Comparison of ENCODE assay signal across 23 cellular contexts in the genomic region with DNA sequence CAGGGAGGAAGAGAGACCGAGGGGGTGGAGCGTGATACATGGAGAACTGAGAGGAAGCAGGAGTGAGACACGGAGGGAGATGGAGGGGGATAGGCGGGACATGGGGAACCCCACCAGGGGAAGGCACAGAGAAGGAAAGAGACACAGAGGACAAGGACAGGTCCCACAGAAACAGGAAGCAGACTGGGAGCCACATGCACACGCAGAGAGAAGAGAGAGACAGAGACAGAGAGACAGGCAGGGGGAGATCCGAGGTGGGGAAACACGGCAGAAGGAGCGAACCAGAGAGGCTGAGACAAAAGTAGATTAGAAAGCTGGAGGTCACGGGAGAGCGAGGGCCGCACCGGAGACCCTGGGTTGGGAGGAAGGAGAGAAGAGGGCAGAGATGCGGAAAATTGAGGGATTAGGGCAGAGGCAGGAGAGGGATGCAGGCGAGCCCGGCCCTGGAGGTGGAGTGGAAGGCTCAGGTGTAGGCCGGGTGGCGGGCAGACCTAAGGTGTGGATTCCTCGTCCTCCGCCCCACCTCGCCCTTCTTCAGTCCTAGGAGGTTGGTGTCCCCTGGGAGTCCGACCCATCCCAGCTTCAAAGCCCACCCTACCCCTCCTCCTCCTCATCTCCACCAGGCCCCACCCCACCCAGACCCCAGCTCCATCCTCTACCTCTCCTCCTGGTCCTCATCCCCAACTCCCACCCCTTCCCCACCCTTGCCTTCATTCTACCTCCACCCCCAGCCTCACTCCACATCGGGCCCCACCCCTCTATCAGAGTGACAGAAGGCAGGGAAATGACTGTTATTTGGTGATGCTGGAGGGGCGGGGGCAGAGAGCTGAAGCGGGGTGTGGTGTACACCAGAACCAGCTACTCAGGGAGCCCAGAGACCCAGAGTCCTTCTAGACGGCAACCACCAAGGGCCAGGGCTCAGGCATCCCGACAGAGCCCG. TPM values are rescaled to one million over a fixed set of nuclear protein-coding genes. Genes with fewer than 3 reads are reported as not detected.
DNase-seq lines count a peak whose midpoint lies in the region; ATAC-seq and TF ChIP-seq lines count a peak whose summit lies in the region.
"Had no signal": no experiment of that assay in that cellular context is flagged by ENCODE, and none has a peak within 500 bp of the region (broad histone marks: within the 10 kb centered on the region; RNA-seq: fewer than 3 reads in every experiment).

No MANE protein-coding gene starts in this region.

- intact Hi-C loops in IMR-90 (cut with micrococcal nuclease) = no loop called here

- H2AFZ ChIP-seq in IMR-90 (replicated peaks; ENCODE audit: low read length, poor library complexity) (no peak overlapping the region), hepatocyte (no peak overlapping the region)

- peak overlapping the region; percentile 47 for H3K27ac Mint-ChIP-seq in activated naive CD8-positive, alpha-beta T cell
- H3K27ac Mint-ChIP-seq: effector memory CD8-positive, alpha-beta T cell had no signal

- H3K36me3 ChIP-seq in IMR-90 (ENCODE audit: control insufficient read depth, insufficient read depth, low read length) (no peaks in the 10 kb centered on the region), iPS-15b (ENCODE audit: control insufficient read depth, insufficient read depth, low read length) (no peaks in the 10 kb centered on the region), hepatocyte (replicated peaks; ENCODE audit: insufficient read depth, low read depth) (no peaks in the 10 kb centered on the region), suprapubic skin (no peaks in the 10 kb centered on the region)
- H3K36me3 ChIP-seq: brain microvascular endothelial cell, upper lobe of left lung had no signal

- no peak overlapping the region for H3K56ac ChIP-seq in IMR-90 (ENCODE audit: extremely low read depth, insufficient read depth, low read length)

- peak overlapping the region; percentile 51 for H3K4me3 Mint-ChIP-seq in activated naive CD8-positive, alpha-beta T cell
- H3K4me3 Mint-ChIP-seq: effector memory CD8-positive, alpha-beta T cell had no signal

- H3K9me2 ChIP-seq in hepatocyte (replicated peaks; ENCODE audit: insufficient read depth) = no peaks in the 10 kb centered on the region

- no peak for TF ChIP-seq RAD21 in IMR-90 (IDR thresholded peaks at IDR 0.05; ENCODE audit: low read length)

- peaks cover 1% of the 10 kb centered on the region for H3K27me3 Mint-ChIP-seq in activated naive CD8-positive, alpha-beta T cell

- POLR2A ChIA-PET in IMR-90 (lab: Charles Lee; ENCODE audit: unreplicated experiment) = no interaction called here

- dilution Hi-C loops in IMR-90 (cut with HindIII; ENCODE audit: low sequenced_read_pairs, unreplicated experiment) = no loop called here

- H3K9ac ChIP-seq in IMR-90 (ENCODE audit: low read depth, low read length) (no peak overlapping the region), iPS-15b (ENCODE audit: low read depth, low read length) (no peak overlapping the region)

- H3K14ac ChIP-seq in IMR-90 (replicated peaks; ENCODE audit: low read depth, low read length) = no peak overlapping the region

- no peaks in the 10 kb centered on the region for H3K9me3 Mint-ChIP-seq in activated naive CD8-positive, alpha-beta T cell (ENCODE audit: low read depth)
- H3K9me3 Mint-ChIP-seq: effector memory CD8-positive, alpha-beta T cell had no signal

- no peak overlapping the region for H3K18ac ChIP-seq in IMR-90 (ENCODE audit: low read depth, low read length)

- no peak for TF ChIP-seq EP300 in suprapubic skin (IDR thresholded peaks at IDR 0.05)

- H3K79me2 ChIP-seq in hepatocyte = no peaks in the 10 kb centered on the region

- H3K4me1 ChIP-seq in IMR-90 (ENCODE audit: control insufficient read depth, insufficient read depth, low read length) (no peaks in the 10 kb centered on the region), iPS-15b (ENCODE audit: control insufficient read depth, insufficient read depth, low read length) (no peaks in the 10 kb centered on the region), hepatocyte (ENCODE audit: insufficient read depth) (no peaks in the 10 kb centered on the region), suprapubic skin (no peaks in the 10 kb centered on the region)

- no peak for TF ChIP-seq CTCF in IMR-90 (conservative IDR thresholded peaks at IDR 0.05; ENCODE audit: low read depth, low read length)
- TF ChIP-seq CTCF in GM13976 (IDR thresholded peaks at IDR 0.05; ENCODE audit: borderline replicate concordance, control extremely low read depth, extremely low read depth, insufficient read depth, missing control alignments) = no peak
- no peak for TF ChIP-seq CTCF in hepatocyte (IDR thresholded peaks at IDR 0.05; ENCODE audit: poor library complexity)
- TF ChIP-seq CTCF in suprapubic skin (IDR thresholded peaks at IDR 0.05) = no peak

- in situ Hi-C loops in IMR-90 (cut with MboI; ENCODE audit: low sequenced_read_pairs) (no loop called here), GM13976 (cut with MboI; ENCODE audit: low sequenced_read_pairs, unreplicated experiment) (no loop called here)

- BruUV-seq in IMR-90 (replicated peaks; lab: Mats Ljungman, UMichigan) = no TSS peak

- H2BK120ac ChIP-seq in IMR-90 (ENCODE audit: low read depth, low read length) = no peak overlapping the region

- no peak overlapping the region for H3K27ac ChIP-seq in IMR-90 (ENCODE audit: insufficient read depth, low read length)
- H3K27ac ChIP-seq in hepatocyte = no peak overlapping the region
- H3K27ac ChIP-seq in suprapubic skin = no peak overlapping the region
- H3K27ac ChIP-seq: 22Rv1, brain microvascular endothelial cell, upper lobe of left lung had no signal

- TF ChIP-seq POLR2A in IMR-90 (IDR thresholded peaks at IDR 0.05; ENCODE audit: low read depth, low read length) = no peak
- TF ChIP-seq POLR2A in suprapubic skin (IDR thresholded peaks at IDR 0.05) = no peak

- H3K27me3 ChIP-seq in IMR-90 (ENCODE audit: control insufficient read depth, insufficient read depth, low read length) (peaks cover 86% of the 10 kb centered on the region), iPS-15b (ENCODE audit: control insufficient read depth, insufficient read depth, low read length) (peaks cover 95% of the 10 kb centered on the region), hepatocyte (peaks cover 74% of the 10 kb centered on the region), suprapubic skin (peaks cover 93% of the 10 kb centered on the region)

- H3K4me1 Mint-ChIP-seq in activated naive CD8-positive, alpha-beta T cell (ENCODE audit: low read depth) = peaks cover 18% of the 10 kb centered on the region

- WGBS in IMR-90 (ENCODE audit: extremely low coverage in 2 of 2, insufficient read length in 1 of 2), 2 experiments = 6% methylated on average over 6 of the region's 27 CpGs; no CpG with 5 or more reads in 1 of the 2 experiments
- WGBS in hepatocyte (ENCODE audit: low lambda C conversion rate, missing lambda C conversion rate) = 42% methylated on average over 19 of the region's 27 CpGs
- 12% methylated on average over 27 of the region's 27 CpGs for WGBS in suprapubic skin

- H3K9me3 ChIP-seq in IMR-90 (ENCODE audit: control insufficient read depth, insufficient read depth, low read length) (peaks cover 3% of the 10 kb centered on the region; the same call in 1 of the 2 replicates), iPS-15b (ENCODE audit: control insufficient read depth, insufficient read depth, low read length) (no peaks in the 10 kb centered on the region), hepatocyte (ENCODE audit: low read depth) (no peaks in the 10 kb centered on the region), suprapubic skin (no peaks in the 10 kb centered on the region)
- H3K9me3 ChIP-seq: upper lobe of left lung had no signal

- no peaks in the 10 kb centered on the region for H3K79me1 ChIP-seq in IMR-90 (ENCODE audit: low read depth in 1 of 2, low read length in 2 of 2)

- H2AK5ac ChIP-seq in IMR-90 (ENCODE audit: low read depth, low read length) = no peak overlapping the region

- no peak overlapping the region for H2BK20ac ChIP-seq in IMR-90 (ENCODE audit: low read depth, low read length)

- no peak overlapping the region for H3K4ac ChIP-seq in IMR-90 (ENCODE audit: low read depth, low read length)

- H3K23ac ChIP-seq in IMR-90 (ENCODE audit: low read depth, low read length) = no peak overlapping the region

- H3K4me3 ChIP-seq in IMR-90 (ENCODE audit: insufficient read depth, low read depth, low read length) (no peak overlapping the region), iPS-15b (ENCODE audit: low read depth, low read length) (peak overlapping the region; percentile 28), hepatocyte (no peak overlapping the region), suprapubic skin (no peak overlapping the region)
- H3K4me3 ChIP-seq: upper lobe of left lung had no signal

- peaks cover 3% of the 10 kb centered on the region for H3K36me3 Mint-ChIP-seq in activated naive CD8-positive, alpha-beta T cell

- CTCF ChIA-PET in IMR-90 (lab: Yijun Ruan, JAX) = no interaction called here

- peaks cover 20% of the 10 kb centered on the region for H3K9me1 ChIP-seq in IMR-90 (ENCODE audit: insufficient read depth, low read length)

- no peak overlapping the region for H4K91ac ChIP-seq in IMR-90 (ENCODE audit: insufficient read depth, low read depth, low read length)

- no peak overlapping the region for H2BK5ac ChIP-seq in IMR-90 (ENCODE audit: low read depth, low read length, poor library complexity, severe bottlenecking)

- no peak overlapping the region for H4K5ac ChIP-seq in IMR-90 (ENCODE audit: low read depth, low read length)

- H2AK9ac ChIP-seq in IMR-90 (replicated peaks; ENCODE audit: low read depth, low read length, poor library complexity) = peak overlapping the region; percentile 42

- peaks cover 27% of the 10 kb centered on the region for H4K20me1 ChIP-seq in IMR-90 (ENCODE audit: insufficient read depth, low read length)
- no peaks in the 10 kb centered on the region for H4K20me1 ChIP-seq in hepatocyte (ENCODE audit: insufficient read depth, poor library complexity, severe bottlenecking)

- 0 out of 2 replicates have a peak, but pooled peaks have one; percentile 10 for ATAC-seq in IMR-90 (ENCODE audit: low read depth)
- ATAC-seq: effector memory CD8-positive, alpha-beta T cell had no signal

- DNase-seq in DMS 273 (lab: John Stamatoyannopoulos, UW; ENCODE audit: unreplicated experiment) (peak; percentile 28), DMS 273 treated with DMSO at 0.1 percent for 48 hours (lab: John Stamatoyannopoulos, UW) (no peak), IMR-90 (no peak), GM13976 (ENCODE audit: low spot score) (no peak), hepatocyte (ENCODE audit: low spot score) (no peak), suprapubic skin (ENCODE audit: low spot score in 2 of 2) (no peak)
- DNase-seq: AML-193; brain microvascular endothelial cell; effector memory CD8-positive, alpha-beta T cell; HCEC 1CT; KBM-7; NCI-H187 treated with DMSO at 0.1 percent for 48 hours; OCI-M1; Right ventricle myocardium superior; stimulated activated CD4-positive, alpha-beta T cell treated with anti-CD3 and anti-CD28 coated beads, Interleukin-12 subunit alpha, Interleukin-12 subunit beta, amount 100 ng/mL, for 4 hours; stimulated activated CD4-positive, alpha-beta T cell treated with anti-CD3 and anti-CD28 coated beads, Interleukin-4, amount 100 ng/mL, for 4 hours had no signal

- H3K4me2 ChIP-seq in IMR-90 (ENCODE audit: low read depth, low read length) (no peak overlapping the region), hepatocyte (no peak overlapping the region)

- no peak overlapping the region for H2BK15ac ChIP-seq in IMR-90 (ENCODE audit: low read depth, low read length)

- H4K8ac ChIP-seq in IMR-90 (ENCODE audit: low read depth in 2 of 2, low read length in 2 of 2) = no peak overlapping the region

RNA-seq across cellular contexts. Expression of gene ERFL, which starts 6.7 kb away (rescaled TPM):
- total RNA-seq in IMR-90 (2012; rRNA removed) = not detected in 2 replicates
- 0.09 TPM in 1 of 2 replicates, not detected in the other for polyA plus RNA-seq in IMR-90 (2012; rRNA removed)
- polyA plus RNA-seq in IMR-90 (2012; cell fraction: cytosol; rRNA removed) = 0.02 and 0.08 TPM in 2 replicates
- 0.26 and 0.53 TPM in 2 replicates for polyA plus RNA-seq in IMR-90 (2012; cell fraction: nucleus; rRNA removed; ENCODE audit: low replicate concordance)
- 0.53 TPM in 1 of 2 replicates, not detected in the other for total RNA-seq in hepatocyte
- not detected in 2 replicates for polyA plus RNA-seq in hepatocyte
- under 1 TPM in 2 of 4 donors, not detected in 2; 0.21 to 0.72 TPM for total RNA-seq in suprapubic skin
- total RNA-seq: kidney epithelial cell, lung microvascular endothelial cell, Right ventricle myocardium superior had no signal

RNA-seq across cellular contexts. Expression of gene RABAC1, which starts 37.6 kb away (rescaled TPM):
- 117 and 145 TPM in 2 replicates for total RNA-seq in IMR-90 (2012; rRNA removed)
- polyA plus RNA-seq in IMR-90 (2012; rRNA removed) = 276 and 320 TPM in 2 replicates
- polyA plus RNA-seq in IMR-90 (2012; cell fraction: cytosol; rRNA removed) = 632 and 774 TPM in 2 replicates
- polyA plus RNA-seq in IMR-90 (2012; cell fraction: nucleus; rRNA removed; ENCODE audit: low replicate concordance) = 305 and 429 TPM in 2 replicates
- 203 and 214 TPM in 2 replicates for total RNA-seq in hepatocyte
- 395 and 469 TPM in 2 replicates for polyA plus RNA-seq in hepatocyte
- 100 to 1,000 TPM in 3 of 4 donors, 10 to 100 TPM in 1; 75.2 to 137 (median 125) TPM for total RNA-seq in suprapubic skin

RNA-seq across cellular contexts. Expression of gene ARHGEF1, which starts 38.6 kb away (rescaled TPM):
- 11.5 and 12.5 TPM in 2 replicates for total RNA-seq in IMR-90 (2012; rRNA removed)
- 47.1 and 51.2 TPM in 2 replicates for polyA plus RNA-seq in IMR-90 (2012; rRNA removed)
- 42.5 and 58.8 TPM in 2 replicates for polyA plus RNA-seq in IMR-90 (2012; cell fraction: cytosol; rRNA removed)
- 228 and 380 TPM in 2 replicates for polyA plus RNA-seq in IMR-90 (2012; cell fraction: nucleus; rRNA removed; ENCODE audit: low replicate concordance)
- 22.1 and 29.7 TPM in 2 replicates for total RNA-seq in hepatocyte
- polyA plus RNA-seq in hepatocyte = 67.8 and 71.7 TPM in 2 replicates
- total RNA-seq in suprapubic skin = 100 to 1,000 TPM in 1 of 4 donors, 10 to 100 TPM in 3; 61.0 to 173 (median 72.1) TPM

RNA-seq across cellular contexts. Expression of gene CD79A, which starts 44.5 kb away (rescaled TPM):
- total RNA-seq in IMR-90 (2012; rRNA removed) = not detected in 2 replicates
- polyA plus RNA-seq in IMR-90 (2012; rRNA removed) = 0.19 and 0.24 TPM in 2 replicates
- polyA plus RNA-seq in IMR-90 (2012; cell fraction: cytosol; rRNA removed) = 0.10 and 0.37 TPM in 2 replicates
- polyA plus RNA-seq in IMR-90 (2012; cell fraction: nucleus; rRNA removed; ENCODE audit: low replicate concordance) = 0.06 and 0.25 TPM in 2 replicates
- 0.37 TPM in 1 of 2 replicates, not detected in the other for total RNA-seq in hepatocyte
- polyA plus RNA-seq in hepatocyte = 0.27 TPM in 1 of 2 replicates, not detected in the other
- 1 to 10 TPM in 1 of 4 donors, not detected in 3; 3.0 TPM for total RNA-seq in suprapubic skin
- total RNA-seq: kidney epithelial cell, lung microvascular endothelial cell, osteocyte, Right ventricle myocardium superior had no signal
